Comparison of ENCODE assay signal across 1 cellular context in genomic region chr17:50475362-50475761, GRCh38.
TF ChIP-seq lines count a peak whose summit lies in the region.

No MANE protein-coding gene starts in this region.

TF ChIP-seq in HepG2, 621 proteins besides CTCF, POLR2A, EP300 and RAD21:
- no peak for TF ChIP-seq ZNF331 (CRISPR knock-in tag; IDR thresholded peaks at IDR 0.05)
- peak; percentile 61 for TF ChIP-seq ZBTB33 (CRISPR knock-in tag; IDR thresholded peaks at IDR 0.05)
- no peak for TF ChIP-seq MBNL3 (CRISPR knock-in tag; conservative IDR thresholded peaks at IDR 0.05)
- TF ChIP-seq RFX1 (IDR thresholded peaks at IDR 0.05): no peak
- TF ChIP-seq ZNF562 (CRISPR knock-in tag; IDR thresholded peaks at IDR 0.05; ENCODE audit: borderline replicate concordance): no peak
- TF ChIP-seq PHF8 (CRISPR knock-in tag; IDR thresholded peaks at IDR 0.05): no peak
- TF ChIP-seq ZNF770 (CRISPR knock-in tag; IDR thresholded peaks at IDR 0.05): peak; percentile 77
- no peak for TF ChIP-seq ZNF138 (CRISPR knock-in tag; IDR thresholded peaks at IDR 0.05; ENCODE audit: low read depth)
- no peak for TF ChIP-seq ZSCAN12 (CRISPR knock-in tag; IDR thresholded peaks at IDR 0.05)
- TF ChIP-seq ZNF263 (CRISPR knock-in tag; IDR thresholded peaks at IDR 0.05): peak; percentile 58; the same call in 1 of the 2 replicates
